3 cellular contexts compared by ENCODE assay signal in the genomic region with DNA sequence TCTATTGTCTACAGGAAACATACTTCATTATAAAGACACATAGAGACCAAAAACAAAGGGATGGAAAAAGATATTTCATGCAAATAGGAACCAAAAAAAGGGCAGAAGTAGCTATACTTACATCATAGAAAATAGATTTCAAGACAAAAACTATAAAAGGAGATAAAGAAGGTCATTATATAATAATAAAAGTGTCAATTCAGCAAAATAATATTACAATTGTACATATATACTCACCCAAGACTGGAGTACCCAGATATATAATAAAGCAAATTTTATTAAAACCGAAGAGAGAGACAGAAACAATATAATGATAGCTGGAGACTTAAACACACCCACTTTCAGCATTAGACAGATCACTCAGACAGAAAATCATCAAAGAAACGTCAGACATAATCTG.
TF ChIP-seq lines count a peak whose summit lies in the region.

No MANE protein-coding gene starts in this region.

TF ChIP-seq in A549, 52 proteins besides CTCF, POLR2A, EP300 and RAD21:
- peak; percentile 87 for TF ChIP-seq MAFK (IDR thresholded peaks at IDR 0.05; ENCODE audit: partially characterized antibody)
- TF ChIP-seq RFX5 (IDR thresholded peaks at IDR 0.05) = no peak

TF ChIP-seq in IMR-90, 13 proteins besides CTCF, POLR2A, EP300 and RAD21:
- no peak for TF ChIP-seq CEBPB (IDR thresholded peaks at IDR 0.05; ENCODE audit: low read depth, low read length)
- no peak for TF ChIP-seq NFE2L2 (IDR thresholded peaks at IDR 0.05; ENCODE audit: low read depth, low read length)
- TF ChIP-seq MAFK (IDR thresholded peaks at IDR 0.05; ENCODE audit: low read depth, low read length) = peak; percentile 90
- no peak for TF ChIP-seq MAZ (IDR thresholded peaks at IDR 0.05; ENCODE audit: borderline replicate concordance, low read depth, low read length)
- TF ChIP-seq SMC3 (IDR thresholded peaks at IDR 0.05; ENCODE audit: low read depth, low read length) = no peak
- no peak for TF ChIP-seq CHD1 (IDR thresholded peaks at IDR 0.05; ENCODE audit: low read depth, low read length)
- TF ChIP-seq RFX5 (IDR thresholded peaks at IDR 0.05; ENCODE audit: low read depth, low read length) = no peak
- TF ChIP-seq FOS (IDR thresholded peaks at IDR 0.05; ENCODE audit: low read depth, low read length) = no peak

TF ChIP-seq in H1, 55 proteins besides CTCF, POLR2A, EP300 and RAD21:
- TF ChIP-seq SP4 (IDR thresholded peaks at IDR 0.05; ENCODE audit: low read length) = no peak
- peak; percentile 40; the same call in 1 of the 2 replicates for TF ChIP-seq MAFK (IDR thresholded peaks at IDR 0.05; ENCODE audit: low read depth, low read length)
TF ChIP-seq in H1: peak in this region for 1.
